In the genomic region with DNA sequence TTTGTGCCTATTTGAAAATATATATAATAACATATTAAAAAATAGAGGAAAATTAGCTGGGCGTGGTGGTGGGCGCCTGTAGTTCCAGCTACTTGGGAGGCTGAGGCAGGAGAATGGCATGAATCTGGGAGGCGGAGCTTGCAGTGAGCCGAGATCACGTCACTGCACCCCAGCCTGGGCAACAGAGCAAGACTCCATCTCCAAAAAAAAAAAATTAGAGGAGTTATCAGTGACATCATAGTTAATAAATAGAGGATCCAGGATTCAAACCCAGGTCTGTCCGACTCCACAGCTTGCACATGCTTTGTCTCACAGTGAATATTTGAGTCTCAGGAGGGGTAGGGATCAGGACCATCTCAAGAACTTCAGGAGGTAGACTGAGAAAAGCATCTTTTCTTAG, we compare ENCODE assay signal across 6 cellular contexts. TPM values are rescaled to one million over a fixed set of nuclear protein-coding genes. Genes with fewer than 3 reads are reported as not detected.
"Had no signal": no experiment of that assay in that cellular context is flagged by ENCODE, and none has a peak within 500 bp of the region (broad histone marks: within the 10 kb centered on the region; RNA-seq: fewer than 3 reads in every experiment).

No MANE protein-coding gene starts in this region.

RNA-seq across cellular contexts. Expression of a gene that starts 22.2 kb away (rescaled TPM):
- total RNA-seq: activated CD4-positive, alpha-beta T cell treated with anti-CD3 and anti-CD28 coated beads, Interleukin-2, amount 10 ng/mL, durations not matched to agents 24 days and 14 days; activated CD8-positive, alpha-beta memory T cell treated with anti-CD3 and anti-CD28 coated beads for 36 hours; activated CD8-positive, alpha-beta T cell treated with anti-CD3 and anti-CD28 coated beads for 36 hours; activated CD8-positive, alpha-beta T cell treated with anti-CD3 and anti-CD28 coated beads, Interleukin-2, amount 10 ng/mL, durations not matched to agents 7 days and 5 days; T-helper 1 cell treated with Interleukin-12 subunit alpha and Interleukin-12 subunit beta and Interleukin-4 antibody, amounts not matched to agents 30 ng/mL and 1 ng/mL, for 36 hours; T-helper 17 cell had no signal
